14 cellular contexts compared by ENCODE assay signal in the genomic region with DNA sequence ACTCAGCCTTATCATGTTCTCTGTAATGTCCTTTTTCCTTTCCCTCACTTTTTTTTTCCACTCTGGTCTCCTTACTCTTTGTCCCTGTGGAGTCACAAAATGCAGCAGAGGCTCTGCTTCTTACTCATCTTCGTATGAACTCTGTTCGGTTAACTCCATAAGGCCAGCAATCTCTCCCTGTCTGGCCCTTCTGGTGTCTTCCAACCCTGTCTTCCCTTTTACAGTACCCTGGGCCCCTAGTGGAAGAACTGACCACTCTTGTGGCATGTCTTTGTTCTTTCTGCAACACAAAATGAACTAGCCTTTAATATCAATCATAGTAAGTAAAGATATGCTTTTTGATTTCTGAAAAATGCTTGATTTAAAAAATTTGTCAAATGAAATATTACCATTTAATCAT. TPM values are rescaled to one million over a fixed set of nuclear protein-coding genes. Genes with fewer than 3 reads are reported as not detected.
DNase-seq lines count a peak whose midpoint lies in the region; ATAC-seq and TF ChIP-seq lines count a peak whose summit lies in the region.
"Had no signal": no experiment of that assay in that cellular context is flagged by ENCODE, and none has a peak within 500 bp of the region (broad histone marks: within the 10 kb centered on the region; RNA-seq: fewer than 3 reads in every experiment).

No MANE protein-coding gene starts in this region.

- TF ChIP-seq POLR2A in prostate gland (IDR thresholded peaks at IDR 0.05), result no peak

- H3K4me3 ChIP-seq in BE2C (ENCODE audit: low read depth, low read length) (no peak overlapping the region), prostate gland (no peak overlapping the region)
- H3K4me3 ChIP-seq: BLaER1, gastrocnemius medialis, tibial artery had no signal

- H3K27me3 ChIP-seq in BE2C (no peaks in the 10 kb centered on the region), prostate gland (replicated peaks; ENCODE audit: insufficient read depth) (no peaks in the 10 kb centered on the region)
- H3K27me3 ChIP-seq: BLaER1, gastrocnemius medialis, tibial artery had no signal

- peaks cover 35 to 41% of the 10 kb centered on the region in 2 donors for H3K36me3 Mint-ChIP-seq in CD14-positive monocyte
- H3K36me3 Mint-ChIP-seq in dendritic cell treated with granulocyte-macrophage colony-stimulating factor and Interleukin-4, amounts not matched to agents 40 ng/mL and 50 ng/mL, for 4 days (ENCODE audit: low read depth), result no peaks in the 10 kb centered on the region

- H3K4me3 Mint-ChIP-seq in CD14-positive monocyte, result peak overlapping the region in 1 of 2 donors; percentile 66
- no peak overlapping the region for H3K4me3 Mint-ChIP-seq in dendritic cell treated with granulocyte-macrophage colony-stimulating factor and Interleukin-4, amounts not matched to agents 40 ng/mL and 50 ng/mL, for 4 days

- H3K4me1 ChIP-seq in BE2C (no peaks in the 10 kb centered on the region), prostate gland (replicated peaks) (no peaks in the 10 kb centered on the region)
- H3K4me1 ChIP-seq: gastrocnemius medialis, tibial artery had no signal

- H3K9me3 Mint-ChIP-seq in CD14-positive monocyte, result peaks cover 0 to 3% (median 2%) of the 10 kb centered on the region in 7 donors
- no peaks in the 10 kb centered on the region for H3K9me3 Mint-ChIP-seq in dendritic cell treated with granulocyte-macrophage colony-stimulating factor and Interleukin-4, amounts not matched to agents 40 ng/mL and 50 ng/mL, for 4 days

- ATAC-seq in GM21717 (IDR thresholded peaks at IDR 0.05; ENCODE audit: unreplicated experiment), result no peak
- ATAC-seq: gastrocnemius medialis, left lobe of liver had no signal

- H3K4me1 Mint-ChIP-seq in CD14-positive monocyte, result peaks cover 63% of the 10 kb centered on the region
- H3K4me1 Mint-ChIP-seq in dendritic cell treated with granulocyte-macrophage colony-stimulating factor and Interleukin-4, amounts not matched to agents 40 ng/mL and 50 ng/mL, for 4 days (ENCODE audit: low read depth), result peaks cover 46% of the 10 kb centered on the region

- no peaks in the 10 kb centered on the region for H3K36me3 ChIP-seq in BE2C
- no peaks in the 10 kb centered on the region for H3K36me3 ChIP-seq in prostate gland
- H3K36me3 ChIP-seq: BLaER1, gastrocnemius medialis, tibial artery, WERI-Rb-1 had no signal

- peaks cover 0 to 1% (median 0%) of the 10 kb centered on the region in 3 donors for H3K27me3 Mint-ChIP-seq in CD14-positive monocyte (ENCODE audit: low read depth in 3 of 3)
- H3K27me3 Mint-ChIP-seq in dendritic cell treated with granulocyte-macrophage colony-stimulating factor and Interleukin-4, amounts not matched to agents 40 ng/mL and 50 ng/mL, for 4 days, result no peaks in the 10 kb centered on the region

- H3K27ac ChIP-seq in prostate gland, result no peak overlapping the region
- H3K27ac ChIP-seq: BLaER1, gastrocnemius medialis, tibial artery, WERI-Rb-1 had no signal

- H3K9me3 ChIP-seq in BE2C, result no peaks in the 10 kb centered on the region
- H3K9me3 ChIP-seq in prostate gland, result no peaks in the 10 kb centered on the region
- H3K9me3 ChIP-seq: BLaER1, gastrocnemius medialis, tibial artery had no signal

- no peak for DNase-seq in BE2C
- no peak for DNase-seq in CD14-positive monocyte (ENCODE audit: low spot score)
- DNase-seq in SK-MEL-5 (ENCODE audit: low read depth, low spot score), result peak; percentile 6
- no peak for DNase-seq in effector CD8-positive, alpha-beta T cell (lab: John Stamatoyannopoulos, UW)
- no peak for DNase-seq in prostate gland (ENCODE audit: low spot score)
- DNase-seq: DMS79 treated with DMSO at 0.1 percent for 48 hours, gastrocnemius medialis, NCI-H1092, tibial artery, WERI-Rb-1 had no signal

- in situ Hi-C loops in SK-MEL-5 (cut with HindIII; ENCODE audit: low pct_unique_long_range_greater_than_20kb, low sequenced_read_pairs), result no loop called here

- intact Hi-C loops in CD14-positive monocyte (cut with micrococcal nuclease), result loop anchor here in 1 of 2 donors (10.0 kb wide), 1 partner anchor 434 kb away; the partner anchor contains the start of gene CD58
- intact Hi-C loops in dendritic cell treated with granulocyte-macrophage colony-stimulating factor and Interleukin-4, amounts not matched to agents 40 ng/mL and 50 ng/mL, for 4 days (cut with micrococcal nuclease), result loop anchor here (5.0 kb wide), 1 partner anchor 39 kb away; no protein-coding TSS in a partner anchor
- intact Hi-C loops in prostate gland (cut with DNase I), result no loop called here

- TF ChIP-seq CTCF in BE2C (IDR thresholded peaks at IDR 0.05; ENCODE audit: low read depth, low read length) (0 out of 2 replicates have a peak, but pooled peaks have one; percentile 6), CD14-positive monocyte (IDR thresholded peaks at IDR 0.05) (peak; percentile 17), prostate gland (IDR thresholded peaks at IDR 0.05) (no peak)

- peak overlapping the region; percentile 86 to 95 (median 90) for H3K27ac Mint-ChIP-seq in CD14-positive monocyte
- peak overlapping the region; percentile 42 for H3K27ac Mint-ChIP-seq in dendritic cell treated with granulocyte-macrophage colony-stimulating factor and Interleukin-4, amounts not matched to agents 40 ng/mL and 50 ng/mL, for 4 days

- 77% methylated on average over 2 of the region's 2 CpGs for WGBS in prostate gland

RNA-seq across cellular contexts. Expression of gene CD101, which starts 7.1 kb away (rescaled TPM):
- 0.48 TPM for polyA plus RNA-seq in BE2C (2012; ENCODE audit: insufficient read depth, insufficient read length, low read depth)
- 100 to 1,000 TPM in 1 of 2 donors, 10 to 100 TPM in 1; 54.7 to 101 TPM for polyA plus RNA-seq in CD14-positive monocyte
- total RNA-seq in SK-MEL-5 (2014; rRNA removed; shearing (Covaris generic)), result not detected in 2 replicates
- not detected in 2 replicates for polyA plus RNA-seq in SK-MEL-5 (2015; cell fraction: cytosol; rRNA removed)
- polyA plus RNA-seq in SK-MEL-5 (2015; cell fraction: nucleus; rRNA removed), result 0.09 TPM in 1 of 2 replicates, not detected in the other
- total RNA-seq in prostate gland, result 1 to 10 TPM in 1 of 2 donors, under 1 TPM in 1; 0.59 to 1.1 TPM

RNA-seq across cellular contexts. Expression of gene TTF2, which starts 51.5 kb away (rescaled TPM):
- 0.91 TPM for polyA plus RNA-seq in BE2C (2012; ENCODE audit: insufficient read depth, insufficient read length, low read depth)
- 1 to 10 TPM; 5.6 to 8.0 TPM for polyA plus RNA-seq in CD14-positive monocyte
- 63.9 and 76.7 TPM in 2 replicates for total RNA-seq in SK-MEL-5 (2014; rRNA removed; shearing (Covaris generic))
- polyA plus RNA-seq in SK-MEL-5 (2015; cell fraction: cytosol; rRNA removed), result 42.9 and 48.5 TPM in 2 replicates
- polyA plus RNA-seq in SK-MEL-5 (2015; cell fraction: nucleus; rRNA removed), result 95.2 and 108 TPM in 2 replicates
- 10 to 100 TPM; 11.2 to 11.6 TPM for total RNA-seq in prostate gland

Comparison
In these comparisons a context has a peak if more than half of its experiments do, and no peak if none do; other contexts are left out.
1. CTCF ChIP-seq: peak in BE2C (single experiment) and CD14-positive monocyte (single experiment); none in prostate gland (0 of 4).